9 cellular contexts compared by ENCODE assay signal in the genomic region with DNA sequence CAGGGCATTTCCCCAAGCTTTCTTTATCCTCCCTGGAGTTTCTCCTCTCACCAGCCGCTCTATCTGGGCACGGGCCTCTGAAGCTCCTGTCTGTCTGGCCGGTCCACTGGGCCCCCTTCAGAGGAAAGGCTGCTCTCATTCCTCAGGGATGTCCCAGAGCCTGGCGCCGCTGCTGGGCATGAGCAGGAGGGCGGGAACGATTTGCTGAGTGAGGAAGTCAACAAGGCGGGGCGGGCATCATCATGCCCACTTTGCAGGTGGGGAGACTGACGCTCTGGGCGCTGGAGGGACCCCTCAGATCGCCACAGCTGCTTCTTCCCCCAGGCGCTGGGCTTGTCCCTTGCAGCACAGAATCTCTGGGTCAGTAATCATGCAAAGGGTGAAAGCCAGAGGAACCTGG.
DNase-seq lines count a peak whose midpoint lies in the region; ATAC-seq, FAIRE-seq and TF ChIP-seq lines count a peak whose summit lies in the region.
"Had no signal": no experiment of that assay in that cellular context is flagged by ENCODE, and none has a peak within 500 bp of the region (broad histone marks: within the 10 kb centered on the region; RNA-seq: fewer than 3 reads in every experiment).

No MANE protein-coding gene starts in this region.

- intact Hi-C loops in endothelial cell of umbilical vein (cut with micrococcal nuclease), result loop anchor here (1.0 to 5.0 kb wide), 4 partner anchors 567 to 1930 kb away; a partner anchor contains a TSS
- intact Hi-C loops in lower lobe of right lung (cut with DNase I), result no loop called here
- intact Hi-C loops in transverse colon (cut with DNase I; ENCODE audit: low total_unique reads), result loop anchor here (10.0 kb wide), 1 partner anchor 873 kb away; no protein-coding TSS in a partner anchor
- intact Hi-C loops in uterus (cut with DNase I; ENCODE audit: low total_unique reads), result no loop called here

- in situ Hi-C loops in transverse colon (cut with MboI; ENCODE audit: low pct_ligation_motif_present in 1 of 4, low pct_unique_long_range_greater_than_20kb in 1 of 4, low sequenced_read_pairs in 3 of 4), result loop anchor here in 3 of 4 donors (25.0 kb wide), 3 partner anchors 570 to 870 kb away; a partner anchor contains a TSS

- H3K4me3 ChIP-seq in endothelial cell of umbilical vein (replicated peaks in 1 of 3; ENCODE audit: insufficient read depth in 1 of 3, low read depth in 1 of 3, low read length in 3 of 3), result peak overlapping the region in 1 of 3 experiments; percentile 16
- peak overlapping the region; percentile 46 for H3K4me3 ChIP-seq in lower lobe of right lung
- H3K4me3 ChIP-seq in transverse colon, result peak overlapping the region in 3 of 4 donors; percentile 23 to 51 (median 35)
- H3K4me3 ChIP-seq in uterus, result no peak overlapping the region

- POLR2A ChIA-PET in endothelial cell of umbilical vein (lab: Charles Lee), result no interaction called here

- TF ChIP-seq CTCF in endothelial cell of umbilical vein (IDR thresholded peaks at IDR 0.05; ENCODE audit: extremely low read depth in 1 of 2, insufficient read depth in 1 of 2, low read depth in 1 of 2, low read length in 2 of 2), result no peak
- no peak for TF ChIP-seq CTCF in lower lobe of right lung (IDR thresholded peaks at IDR 0.05)
- TF ChIP-seq CTCF in transverse colon (IDR thresholded peaks at IDR 0.05), result no peak
- no peak for TF ChIP-seq CTCF in uterus (IDR thresholded peaks at IDR 0.05)

- H3K79me2 ChIP-seq in endothelial cell of umbilical vein (ENCODE audit: control insufficient read depth, insufficient read depth, low read length), result no peaks in the 10 kb centered on the region

- dilution Hi-C loops in endothelial cell of umbilical vein (cut with MboI; ENCODE audit: extremely low pct_ligation_motif_present, low sequenced_read_pairs), result no loop called here

- TF ChIP-seq POLR2A in endothelial cell of umbilical vein (IDR thresholded peaks at IDR 0.05; ENCODE audit: low read depth, low read length), result no peak
- no peak for TF ChIP-seq POLR2A in transverse colon (IDR thresholded peaks at IDR 0.05)
- no peak for TF ChIP-seq POLR2A in uterus (IDR thresholded peaks at IDR 0.05)

- no peak for TF ChIP-seq EP300 in transverse colon (IDR thresholded peaks at IDR 0.05; ENCODE audit: low read depth)

- H4K20me1 ChIP-seq in endothelial cell of umbilical vein (replicated peaks; ENCODE audit: control insufficient read depth, extremely low read depth, insufficient read depth, low read length), result no peaks in the 10 kb centered on the region

- H3K27ac ChIP-seq in endothelial cell of umbilical vein (ENCODE audit: insufficient read depth, low read depth, low read length), result no peak overlapping the region
- no peak overlapping the region for H3K27ac ChIP-seq in lower lobe of right lung
- H3K27ac ChIP-seq in transverse colon, result no peak overlapping the region
- H3K27ac ChIP-seq in uterus, result no peak overlapping the region

- CTCF ChIA-PET in endothelial cell of umbilical vein (lab: Charles Lee), result interaction anchor here (0.8 to 1.9 kb wide), 8 partner anchors 18 to 875 kb away, joined by 3 to 14 read pairs (median 4); no protein-coding TSS in a partner anchor

- BruUV-seq in endothelial cell of umbilical vein (replicated peaks; lab: Mats Ljungman, UMichigan), result no TSS peak

- no peaks in the 10 kb centered on the region for H3K36me3 ChIP-seq in endothelial cell of umbilical vein (ENCODE audit: control insufficient read depth in 2 of 2, extremely low read depth in 1 of 2, insufficient read depth in 2 of 2, low read length in 2 of 2)
- no peaks in the 10 kb centered on the region for H3K36me3 ChIP-seq in lower lobe of right lung
- H3K36me3 ChIP-seq in transverse colon, result no peaks in the 10 kb centered on the region
- H3K36me3 ChIP-seq in uterus, result no peaks in the 10 kb centered on the region

- H3K9ac ChIP-seq in endothelial cell of umbilical vein (replicated peaks; ENCODE audit: extremely low read depth, insufficient read depth, low read length), result no peak overlapping the region

- DNase-seq in NCI-H2227 (lab: John Stamatoyannopoulos, UW; ENCODE audit: unreplicated experiment) (peak; percentile 27), endothelial cell of umbilical vein (ENCODE audit: low read depth, low spot score) (no peak), lower lobe of right lung (no peak), transverse colon (no peak), mucosa of gallbladder (ENCODE audit: low spot score) (no peak), NCI-H446 (lab: John Stamatoyannopoulos, UW) (no peak), uterus (no peak), NCI-H446 treated with DMSO at 0.1 percent for 48 hours (lab: John Stamatoyannopoulos, UW) (no peak)
- DNase-seq: activated CD4-positive, alpha-beta T cell treated with anti-CD3 and anti-CD28 coated beads, Interleukin-2, amount 10 ng/mL, durations not matched to agents 24 days and 14 days had no signal

- ATAC-seq in lower lobe of right lung, result peak; percentile 7 to 43

- H3K4me1 ChIP-seq in endothelial cell of umbilical vein (ENCODE audit: control insufficient read depth, extremely low read depth, insufficient read depth, low read length) (no peaks in the 10 kb centered on the region), lower lobe of right lung (peaks cover 4% of the 10 kb centered on the region), transverse colon (peaks cover 0 to 10% (median 9%) of the 10 kb centered on the region in 4 donors), uterus (no peaks in the 10 kb centered on the region)

- peak overlapping the region; percentile 29 for H3K4me2 ChIP-seq in endothelial cell of umbilical vein (ENCODE audit: insufficient read depth, low read length)

- H3K9me3 ChIP-seq in endothelial cell of umbilical vein (replicated peaks; ENCODE audit: control insufficient read depth, insufficient read depth, low read length), result no peaks in the 10 kb centered on the region
- no peaks in the 10 kb centered on the region for H3K9me3 ChIP-seq in lower lobe of right lung
- H3K9me3 ChIP-seq in transverse colon, result no peaks in the 10 kb centered on the region
- H3K9me3 ChIP-seq in uterus, result no peaks in the 10 kb centered on the region

- peak overlapping the region; percentile 61 for H2AFZ ChIP-seq in endothelial cell of umbilical vein (ENCODE audit: low read depth, low read length)

- H3K27me3 ChIP-seq in endothelial cell of umbilical vein (ENCODE audit: control insufficient read depth in 2 of 2, insufficient read depth in 2 of 2, low read length in 2 of 2) (peaks cover 19 to 26% of the 10 kb centered on the region in 2 experiments), lower lobe of right lung (ENCODE audit: low read depth) (peaks cover 49% of the 10 kb centered on the region), transverse colon (peaks cover 41% of the 10 kb centered on the region), uterus (no peaks in the 10 kb centered on the region)

- no peaks in the 10 kb centered on the region for H3K9me1 ChIP-seq in endothelial cell of umbilical vein (replicated peaks; ENCODE audit: control insufficient read depth, extremely low read depth, insufficient read depth, low read length)

- WGBS in transverse colon (ENCODE audit: low coverage in 1 of 2), 2 donors, result 32 to 60% methylated on average over 9 to 13 of the region's 13 CpGs

- no peak for FAIRE-seq in endothelial cell of umbilical vein (lab: Jason Lieb, UNC)

TF ChIP-seq in endothelial cell of umbilical vein, 7 proteins besides CTCF, POLR2A, EP300 and RAD21:
- no peak for TF ChIP-seq FOS (IDR thresholded peaks at IDR 0.05; ENCODE audit: borderline replicate concordance, insufficient read depth, low read length)
- TF ChIP-seq MYC (IDR thresholded peaks at IDR 0.05; ENCODE audit: low read depth, low read length), result no peak
- no peak for TF ChIP-seq GATA2 (IDR thresholded peaks at IDR 0.05; ENCODE audit: insufficient read depth, insufficient read length, low read depth, low read length)
- TF ChIP-seq JUN (IDR thresholded peaks at IDR 0.05; ENCODE audit: borderline replicate concordance, insufficient read depth, insufficient read length, low read depth), result no peak
- TF ChIP-seq, protein P1, sequence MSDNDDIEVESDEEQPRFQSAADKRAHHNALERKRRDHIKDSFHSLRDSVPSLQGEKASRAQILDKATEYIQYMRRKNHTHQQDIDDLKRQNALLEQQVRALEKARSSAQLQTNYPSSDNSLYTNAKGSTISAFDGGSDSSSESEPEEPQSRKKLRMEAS (IDR thresholded peaks at IDR 0.05; ENCODE audit: insufficient read depth, insufficient read length), result no peak
- TF ChIP-seq POLR2AphosphoS5 (IDR thresholded peaks at IDR 0.05; ENCODE audit: insufficient read depth, low read depth, low read length), result no peak
- no peak for TF ChIP-seq EZH2 (IDR thresholded peaks at IDR 0.05; ENCODE audit: borderline replicate concordance, low read depth, low read length, severe bottlenecking)

Comparison
In these comparisons a context has a peak if more than half of its experiments do, and no peak if none do; other contexts are left out.
1. H3K4me3 ChIP-seq: peak in lower lobe of right lung (single experiment) and transverse colon (3 of 4); none in uterus (0 of 2).
2. intact Hi-C loops: an anchor here in endothelial cell of umbilical vein (1.0 to 5.0 kb wide) and transverse colon (10.0 kb wide); none called in lower lobe of right lung and uterus.